In genomic region chr1:31700468-31701136, GRCh38 we compare ENCODE assay signal across 8 cellular contexts. TPM values are rescaled to one million over a fixed set of nuclear protein-coding genes. Genes with fewer than 3 reads are reported as not detected.
A peak's percentile ranks its signal among the peaks of the same experiment; 100 is the strongest.
DNase-seq lines count a peak whose midpoint lies in the region; ATAC-seq and TF ChIP-seq lines count a peak whose summit lies in the region.

No MANE protein-coding gene starts in this region.

- BruUV-seq in IMR-90 (replicated peaks; lab: Mats Ljungman, UMichigan) = no TSS peak

- intact Hi-C loops in IMR-90 (cut with micrococcal nuclease) (loop anchor here (2.0 to 5.0 kb wide), 2 partner anchors 47 to 136 kb away; no protein-coding TSS in a partner anchor), colonic mucosa (cut with DNase I) (no loop called here), prostate gland (cut with DNase I) (loop anchor here (2.0 kb wide), 1 partner anchor 14 kb away; no protein-coding TSS in a partner anchor)

- peak overlapping the region; percentile 99 for H2AK5ac ChIP-seq in IMR-90 (ENCODE audit: low read depth, low read length)

- peak overlapping the region; percentile 53 to 75 for H4K8ac ChIP-seq in IMR-90 (ENCODE audit: low read depth in 2 of 2, low read length in 2 of 2)

- peak overlapping the region; percentile 96 for H2BK20ac ChIP-seq in IMR-90 (ENCODE audit: low read depth, low read length)

- H2BK120ac ChIP-seq in IMR-90 (ENCODE audit: low read depth, low read length) = peak overlapping the region; percentile 98

- peak overlapping the region; percentile 52; the same call in 1 of the 2 replicates for H3K56ac ChIP-seq in IMR-90 (ENCODE audit: extremely low read depth, insufficient read depth, low read length)

- CTCF ChIA-PET in AG04450 (lab: Charles Lee) = interaction anchor here (1.4 to 2.1 kb wide), 2 partner anchors 15 to 89 kb away, joined by 3 to 13 read pairs; no protein-coding TSS in a partner anchor
- CTCF ChIA-PET in IMR-90 (lab: Yijun Ruan, JAX) = interaction anchor here (1.3 to 1.8 kb wide), 2 partner anchors 16 to 88 kb away, joined by 4 to 7 read pairs; no protein-coding TSS in a partner anchor

- no peak for TF ChIP-seq CTCF in AG04450 (IDR thresholded peaks at IDR 0.05; ENCODE audit: low read depth, low read length)
- TF ChIP-seq CTCF in IMR-90 (conservative IDR thresholded peaks at IDR 0.05; ENCODE audit: low read depth, low read length) = no peak
- no peak for TF ChIP-seq CTCF in colonic mucosa (IDR thresholded peaks at IDR 0.05)
- TF ChIP-seq CTCF in prostate gland (IDR thresholded peaks at IDR 0.05) = no peak

- peak overlapping the region; percentile 94 for H3K18ac ChIP-seq in IMR-90 (ENCODE audit: low read depth, low read length)

- H3K9ac ChIP-seq in IMR-90 (ENCODE audit: low read depth, low read length) (peak overlapping the region; percentile 39), colonic mucosa (ENCODE audit: low read depth in 2 of 2, low read length in 2 of 2) (no peak overlapping the region)

- no peaks in the 10 kb centered on the region; the same call in 1 of the 2 replicates for H3K9me3 ChIP-seq in AG04450 (ENCODE audit: control insufficient read depth, insufficient read depth, low read length)
- H3K9me3 ChIP-seq in IMR-90 (ENCODE audit: control insufficient read depth, insufficient read depth, low read length) = no peaks in the 10 kb centered on the region
- H3K9me3 ChIP-seq in colonic mucosa = no peaks in the 10 kb centered on the region
- no peaks in the 10 kb centered on the region for H3K9me3 ChIP-seq in prostate gland

- 80% methylated on average over 1 of the region's 7 CpGs; no CpG with 5 or more reads in 1 of the 2 experiments for WGBS in IMR-90 (ENCODE audit: extremely low coverage in 2 of 2, insufficient read length in 1 of 2), 2 experiments
- WGBS in prostate gland = 34% methylated on average over 7 of the region's 7 CpGs

- H3K27ac ChIP-seq in AG04450 (ENCODE audit: low read depth, low read length) (peak overlapping the region; percentile 93), IMR-90 (ENCODE audit: insufficient read depth, low read length) (peak overlapping the region; percentile 84), colonic mucosa (peak overlapping the region; percentile 62), prostate gland (peak overlapping the region; percentile 59)

- H2BK15ac ChIP-seq in IMR-90 (ENCODE audit: low read depth, low read length) = peak overlapping the region; percentile 94; the same call in 2 of the 3 replicates

- peaks cover 13 to 57% of the 10 kb centered on the region in 2 experiments for H3K79me1 ChIP-seq in IMR-90 (ENCODE audit: low read depth in 1 of 2, low read length in 2 of 2)

- H3K36me3 ChIP-seq in IMR-90 (ENCODE audit: control insufficient read depth, insufficient read depth, low read length) (peaks cover 43% of the 10 kb centered on the region), colonic mucosa (no peaks in the 10 kb centered on the region), prostate gland (no peaks in the 10 kb centered on the region)

- POLR2A ChIA-PET in AG04450 (lab: Yijun Ruan, JAX) = interaction anchor here (0.5 to 2.5 kb wide), 5 partner anchors 10 to 62 kb away, joined by 3 to 15 read pairs (median 12); no protein-coding TSS in a partner anchor
- POLR2A ChIA-PET in IMR-90 (lab: Charles Lee; ENCODE audit: unreplicated experiment) = interaction anchor here (1.2 to 1.8 kb wide), 2 partner anchors 10 to 15 kb away, joined by 4 read pairs; no protein-coding TSS in a partner anchor

- peak overlapping the region; percentile 60 for H3K4me2 ChIP-seq in IMR-90 (ENCODE audit: low read depth, low read length)

- peak overlapping the region; percentile 81 for H3K4me3 ChIP-seq in AG04450 (ENCODE audit: low read depth, low read length)
- H3K4me3 ChIP-seq in IMR-90 (ENCODE audit: insufficient read depth, low read depth, low read length) = no peak overlapping the region
- H3K4me3 ChIP-seq in colonic mucosa = no peak overlapping the region
- H3K4me3 ChIP-seq in prostate gland = no peak overlapping the region

- H3K23ac ChIP-seq in IMR-90 (ENCODE audit: low read depth, low read length) = peak overlapping the region; percentile 80

- peak overlapping the region; percentile 94 for H2BK5ac ChIP-seq in IMR-90 (ENCODE audit: low read depth, low read length, poor library complexity, severe bottlenecking)

- DNase-seq in AG04450 (ENCODE audit: low read depth, low spot score) = no peak
- no peak for DNase-seq in IMR-90
- no peak for DNase-seq in colonic mucosa
- DNase-seq in prostate gland (ENCODE audit: low spot score) = no peak
- DNase-seq in NCI-H2029 treated with DMSO at 0.1 percent for 48 hours (lab: John Stamatoyannopoulos, UW) = no peak
- no peak for DNase-seq in G401 (ENCODE audit: low spot score)

- peaks cover 25% of the 10 kb centered on the region for H3K9me1 ChIP-seq in IMR-90 (ENCODE audit: insufficient read depth, low read length)

- H3K4ac ChIP-seq in IMR-90 (ENCODE audit: low read depth, low read length) = peak overlapping the region; percentile 99

- ATAC-seq in IMR-90 (ENCODE audit: low read depth) (no peak), GM21619 (IDR thresholded peaks at IDR 0.05; ENCODE audit: unreplicated experiment) (no peak), GM19324 (IDR thresholded peaks at IDR 0.05; ENCODE audit: low FRiP score, unreplicated experiment) (no peak)

- H3K27me3 ChIP-seq in AG04450 (ENCODE audit: control insufficient read depth, insufficient read depth, low read length) = no peaks in the 10 kb centered on the region
- H3K27me3 ChIP-seq in IMR-90 (ENCODE audit: control insufficient read depth, insufficient read depth, low read length) = no peaks in the 10 kb centered on the region
- no peaks in the 10 kb centered on the region for H3K27me3 ChIP-seq in colonic mucosa
- H3K27me3 ChIP-seq in prostate gland (replicated peaks; ENCODE audit: insufficient read depth) = no peaks in the 10 kb centered on the region

- H4K91ac ChIP-seq in IMR-90 (ENCODE audit: insufficient read depth, low read depth, low read length) = peak overlapping the region; percentile 97

- peak overlapping the region; percentile 95 for H3K14ac ChIP-seq in IMR-90 (replicated peaks; ENCODE audit: low read depth, low read length)

- in situ Hi-C loops in IMR-90 (cut with MboI; ENCODE audit: low sequenced_read_pairs) (no loop called here), G401 (cut with HindIII; ENCODE audit: low sequenced_read_pairs) (no loop called here)

- peaks cover 40% of the 10 kb centered on the region for H3K4me1 ChIP-seq in IMR-90 (ENCODE audit: control insufficient read depth, insufficient read depth, low read length)
- peaks cover 14% of the 10 kb centered on the region for H3K4me1 ChIP-seq in colonic mucosa
- peaks cover 15% of the 10 kb centered on the region for H3K4me1 ChIP-seq in prostate gland (replicated peaks)

- peak overlapping the region; percentile 58 for H4K5ac ChIP-seq in IMR-90 (ENCODE audit: low read depth, low read length)

- no peaks in the 10 kb centered on the region for H4K20me1 ChIP-seq in IMR-90 (ENCODE audit: insufficient read depth, low read length)

- H2AK9ac ChIP-seq in IMR-90 (replicated peaks; ENCODE audit: low read depth, low read length, poor library complexity) = peak overlapping the region; percentile 86

- peak overlapping the region; percentile 73 for H2AFZ ChIP-seq in IMR-90 (replicated peaks; ENCODE audit: low read length, poor library complexity)

- no peak for TF ChIP-seq RAD21 in IMR-90 (IDR thresholded peaks at IDR 0.05; ENCODE audit: low read length)

- dilution Hi-C loops in IMR-90 (cut with HindIII; ENCODE audit: low sequenced_read_pairs, unreplicated experiment) = no loop called here

- TF ChIP-seq POLR2A in IMR-90 (IDR thresholded peaks at IDR 0.05; ENCODE audit: low read depth, low read length) = no peak
- TF ChIP-seq POLR2A in prostate gland (IDR thresholded peaks at IDR 0.05) = no peak

TF ChIP-seq in IMR-90, 13 proteins besides CTCF, POLR2A, EP300 and RAD21:
- TF ChIP-seq BHLHE40 (IDR thresholded peaks at IDR 0.05; ENCODE audit: low read depth, low read length) (no peak), USF2 (IDR thresholded peaks at IDR 0.05; ENCODE audit: low read depth, low read length) (no peak), MAFK (IDR thresholded peaks at IDR 0.05; ENCODE audit: low read depth, low read length) (peak; percentile 16; the same call in 1 of the 2 replicates), NFE2L2 (IDR thresholded peaks at IDR 0.05; ENCODE audit: low read depth, low read length) (no peak)

RNA-seq across cellular contexts. Expression of gene COL16A1, which starts 3.2 kb away (rescaled TPM):
- polyA plus RNA-seq in AG04450 (2011; rRNA removed) = 35.4 and 39.5 TPM in 2 replicates
- 47.0 and 64.1 TPM in 2 replicates for polyA minus RNA-seq in AG04450 (2011; rRNA and poly(A)+ RNA removed)
- total RNA-seq in IMR-90 (2012; rRNA removed) = 28.6 and 34.2 TPM in 2 replicates
- polyA plus RNA-seq in IMR-90 (2012; rRNA removed) = 62.8 and 65.2 TPM in 2 replicates
- 30.1 and 39.5 TPM in 2 replicates for polyA plus RNA-seq in IMR-90 (2012; cell fraction: cytosol; rRNA removed)
- polyA plus RNA-seq in IMR-90 (2012; cell fraction: nucleus; rRNA removed; ENCODE audit: low replicate concordance) = 228 and 260 TPM in 2 replicates
- 10 to 100 TPM in 1 of 2 donors, 1 to 10 TPM in 1; 9.0 to 15.4 TPM for total RNA-seq in colonic mucosa
- total RNA-seq in prostate gland = 10 to 100 TPM; 45.3 to 89.4 TPM
- total RNA-seq in G401 (2014; rRNA removed; shearing (Covaris generic)) = 50.5 and 56.2 TPM in 2 replicates

RNA-seq across cellular contexts. Expression of gene PEF1, which starts 55.9 kb away (rescaled TPM):
- 71.8 and 88.3 TPM in 2 replicates for polyA plus RNA-seq in AG04450 (2011; rRNA removed)
- 78.5 and 91.7 TPM in 2 replicates for polyA minus RNA-seq in AG04450 (2011; rRNA and poly(A)+ RNA removed)
- 90.0 and 104 TPM in 2 replicates for total RNA-seq in IMR-90 (2012; rRNA removed)
- polyA plus RNA-seq in IMR-90 (2012; rRNA removed) = 84.2 TPM in 2 replicates
- 60.3 and 78.3 TPM in 2 replicates for polyA plus RNA-seq in IMR-90 (2012; cell fraction: cytosol; rRNA removed)
- polyA plus RNA-seq in IMR-90 (2012; cell fraction: nucleus; rRNA removed; ENCODE audit: low replicate concordance) = 41.2 and 50.2 TPM in 2 replicates
- total RNA-seq in colonic mucosa = 10 to 100 TPM; 57.5 to 67.8 TPM
- 10 to 100 TPM; 83.1 to 99.5 TPM for total RNA-seq in prostate gland
- 75.9 and 77.7 TPM in 2 replicates for total RNA-seq in G401 (2014; rRNA removed; shearing (Covaris generic))
